Comparison of ENCODE assay signal across 8 cellular contexts in the genomic region with DNA sequence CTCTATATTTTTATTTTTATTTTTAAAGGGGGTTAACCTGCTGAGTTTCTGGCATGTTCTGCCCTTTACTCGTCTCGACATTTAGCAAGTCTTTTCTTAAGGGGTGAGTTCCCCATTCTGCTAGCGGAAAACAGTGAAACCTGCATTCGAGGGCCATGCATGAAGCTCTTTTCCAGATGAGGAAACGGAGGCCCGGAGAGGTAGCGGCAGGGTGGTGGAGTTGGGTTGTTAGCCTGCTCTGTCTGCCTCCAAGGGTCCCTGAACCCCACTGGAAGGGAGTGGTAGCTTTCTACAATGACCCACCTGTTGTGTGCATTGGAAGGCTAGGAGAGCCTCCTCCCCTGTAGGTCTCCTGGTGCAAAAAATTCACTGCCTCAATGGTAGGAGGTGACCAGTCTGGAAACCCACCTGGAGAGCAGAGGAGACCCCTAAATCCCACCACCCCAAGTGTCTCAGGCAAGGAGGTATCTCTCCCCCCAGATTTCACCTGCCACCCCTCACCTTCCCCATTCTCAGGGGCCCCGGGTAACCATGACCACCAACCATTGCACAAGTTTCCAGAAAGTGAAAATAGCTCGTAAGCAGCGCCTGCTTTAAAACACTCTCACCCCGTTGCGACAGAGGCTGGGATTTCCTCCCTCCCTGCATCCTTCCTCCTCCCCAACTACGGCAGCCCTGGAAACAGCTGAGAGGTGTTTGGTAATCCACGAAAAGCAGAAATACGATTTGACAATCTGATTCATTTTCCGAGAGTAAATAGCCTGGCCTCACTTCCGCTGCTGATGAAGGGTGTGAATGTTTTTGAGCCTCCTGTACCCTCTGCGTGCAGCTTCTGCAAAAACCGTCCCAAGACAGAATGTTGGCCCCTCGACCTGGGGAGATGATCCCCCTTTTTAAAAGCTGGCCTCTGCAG. TPM values are rescaled to one million over a fixed set of nuclear protein-coding genes. Genes with fewer than 3 reads are reported as not detected.
DNase-seq lines count a peak whose midpoint lies in the region; ATAC-seq lines count a peak whose summit lies in the region.

No MANE protein-coding gene starts in this region.

- no peaks in the 10 kb centered on the region for H3K9me3 Mint-ChIP-seq in stimulated activated naive B cell treated with anti-CD40 and anti-IgM and Interleukin-4, amounts not matched to agents 10 μg/mL and 1 μg/mL and 100 μg/mL, for 72 hours

- intact Hi-C loops in left colon (cut with DNase I, micrococcal nuclease), result loop anchor here in 1 of 2 donors (10.0 kb wide), 1 partner anchor 57 kb away; no protein-coding TSS in a partner anchor

- H3K36me3 ChIP-seq in SJCRH30, result peaks cover 2% of the 10 kb centered on the region; the same call in 1 of the 2 replicates

- peaks cover 0 to 8% of the 10 kb centered on the region in 2 donors for H3K27me3 Mint-ChIP-seq in stimulated activated naive B cell treated with anti-CD40 and anti-IgM and Interleukin-4, amounts not matched to agents 10 μg/mL and 1 μg/mL and 100 μg/mL, for 72 hours

- peak overlapping the region; percentile 60 to 79 for H3K4me3 Mint-ChIP-seq in stimulated activated naive B cell treated with anti-CD40 and anti-IgM and Interleukin-4, amounts not matched to agents 10 μg/mL and 1 μg/mL and 100 μg/mL, for 72 hours

- H3K27me3 ChIP-seq in SJCRH30, result no peaks in the 10 kb centered on the region

- DNase-seq in GM04504 (ENCODE audit: low read depth), result peak; percentile 83
- DNase-seq in SIG-M5 (lab: John Stamatoyannopoulos, UW), result peak; percentile 89
- DNase-seq in anterior cingulate cortex (lab: John Stamatoyannopoulos, UW), result peak in 44 of 58 donors; percentile 8 to 76 (median 31)
- peak; percentile 55 to 81 for DNase-seq in left colon
- DNase-seq in stimulated activated naive B cell treated with anti-CD40 and anti-IgM and Interleukin-4, amounts not matched to agents 10 μg/mL and 1 μg/mL and 100 μg/mL, for 72 hours, result peak; percentile 60
- DNase-seq in amniotic stem cell (lab: John Stamatoyannopoulos, UW), result no peak
- DNase-seq in SJCRH30, result no peak
- no peak for DNase-seq in NCI-H1436 (lab: John Stamatoyannopoulos, UW)

- peak overlapping the region; percentile 74 for H3K27ac Mint-ChIP-seq in stimulated activated naive B cell treated with anti-CD40 and anti-IgM and Interleukin-4, amounts not matched to agents 10 μg/mL and 1 μg/mL and 100 μg/mL, for 72 hours

- peaks cover 9 to 16% of the 10 kb centered on the region in 2 donors for H3K36me3 Mint-ChIP-seq in stimulated activated naive B cell treated with anti-CD40 and anti-IgM and Interleukin-4, amounts not matched to agents 10 μg/mL and 1 μg/mL and 100 μg/mL, for 72 hours

- H3K4me1 ChIP-seq in SJCRH30, result peaks cover 3% of the 10 kb centered on the region; the same call in 1 of the 2 replicates

- no peak for ATAC-seq in left colon
- ATAC-seq in stimulated activated naive B cell treated with anti-CD40 and anti-IgM and Interleukin-4, amounts not matched to agents 10 μg/mL and 1 μg/mL and 100 μg/mL, for 72 hours (replicated peaks), result peak; percentile 44 to 45

- H3K4me3 ChIP-seq in SJCRH30, result no peak overlapping the region

- H3K4me1 Mint-ChIP-seq in stimulated activated naive B cell treated with anti-CD40 and anti-IgM and Interleukin-4, amounts not matched to agents 10 μg/mL and 1 μg/mL and 100 μg/mL, for 72 hours, result peaks cover 32 to 53% of the 10 kb centered on the region in 2 donors

- no peak overlapping the region for H3K27ac ChIP-seq in SJCRH30

- no peaks in the 10 kb centered on the region for H3K9me3 ChIP-seq in SJCRH30 (replicated peaks)

RNA-seq across cellular contexts. Expression of a gene that starts 3.5 kb away (rescaled TPM):
- total RNA-seq in left colon, result 10 to 100 TPM; 28.2 to 29.4 TPM
- 2.3 and 4.1 TPM in 2 replicates for total RNA-seq in SJCRH30 (2014; rRNA removed; shearing (Covaris generic))

Comparison
In these comparisons a context has a peak if more than half of its experiments do, and no peak if none do; other contexts are left out.
1. DNase-seq: peak in GM04504 (single experiment), SIG-M5 (single experiment), anterior cingulate cortex (44 of 58), left colon (2 of 2) and stimulated activated naive B cell treated with anti-CD40 and anti-IgM and Interleukin-4, amounts not matched to agents 10 μg/mL and 1 μg/mL and 100 μg/mL, for 72 hours (single experiment); none in amniotic stem cell (single experiment), SJCRH30 (0 of 2) and NCI-H1436 (single experiment).